Comparison of ENCODE assay signal across 9 cellular contexts in the genomic region with DNA sequence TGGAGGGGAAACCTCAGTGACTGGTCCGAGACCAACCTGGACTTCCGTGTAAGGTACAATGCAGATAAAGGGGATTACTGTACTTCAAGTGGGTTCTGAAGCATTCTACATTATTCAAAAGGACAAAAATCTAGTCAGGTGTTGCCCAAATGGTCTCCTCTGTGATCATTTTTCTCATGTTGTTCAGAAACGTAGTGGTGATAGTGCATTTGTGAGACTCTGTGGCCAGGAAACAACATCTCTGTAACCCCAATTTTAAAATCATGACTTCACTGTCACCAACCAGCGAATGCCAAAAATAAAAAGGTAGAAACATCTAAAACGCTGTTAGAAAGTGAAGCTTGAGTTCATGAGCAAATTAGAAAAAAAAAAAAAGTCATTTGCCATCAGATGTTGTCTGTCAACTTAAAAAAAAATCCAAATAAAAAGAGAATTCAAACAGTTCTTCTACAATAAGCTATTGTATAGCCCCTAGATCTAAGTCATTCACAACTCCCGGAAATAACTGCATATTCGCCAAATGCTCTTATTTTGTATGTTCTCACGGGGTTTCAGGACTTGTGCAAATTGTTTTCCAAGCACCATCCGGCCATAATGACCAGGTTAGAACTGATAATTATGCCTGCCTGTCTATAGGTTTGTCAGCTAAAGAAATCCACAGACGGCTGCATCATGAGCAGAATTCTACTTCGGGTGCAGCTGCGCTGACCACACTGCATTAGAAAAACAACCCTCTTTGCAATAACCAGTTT.
DNase-seq lines count a peak whose midpoint lies in the region; ATAC-seq and TF ChIP-seq lines count a peak whose summit lies in the region.
"Had no signal": no experiment of that assay in that cellular context is flagged by ENCODE, and none has a peak within 500 bp of the region (broad histone marks: within the 10 kb centered on the region; RNA-seq: fewer than 3 reads in every experiment).

No MANE protein-coding gene starts in this region.

- H2AFZ ChIP-seq in SK-N-SH (ENCODE audit: low read depth), result no peak overlapping the region

- H3K9me2 ChIP-seq in SK-N-SH, result no peaks in the 10 kb centered on the region

- no peaks in the 10 kb centered on the region for H3K9me3 ChIP-seq in SK-N-SH

- TF ChIP-seq RAD21 in SK-N-SH (IDR thresholded peaks at IDR 0.05; ENCODE audit: low read length), result no peak

- H4K20me1 ChIP-seq in SK-N-SH (ENCODE audit: insufficient read depth), result no peaks in the 10 kb centered on the region

- H3K9ac ChIP-seq in SK-N-SH, result no peak overlapping the region

- H3K9me3 Mint-ChIP-seq in T-helper 2 cell treated with Interferon-gamma antibody and Interleukin-4, amounts not matched to agents 5 μg/mL and 100 μg/mL, for 36 hours, result no peaks in the 10 kb centered on the region
- no peaks in the 10 kb centered on the region for H3K9me3 Mint-ChIP-seq in progenitor cell of endocrine pancreas (ENCODE audit: low read depth)
- H3K9me3 Mint-ChIP-seq: brain had no signal

- H3K4me1 ChIP-seq in SK-N-SH (ENCODE audit: control insufficient read depth in 1 of 2, insufficient read depth in 2 of 2, low read depth in 1 of 2, low read length in 1 of 2), result peaks cover 0 to 11% of the 10 kb centered on the region in 2 experiments; a peak in 2 of 4 replicates

- H3K27me3 Mint-ChIP-seq in T-helper 2 cell treated with Interferon-gamma antibody and Interleukin-4, amounts not matched to agents 5 μg/mL and 100 μg/mL, for 36 hours (ENCODE audit: low read depth), result no peaks in the 10 kb centered on the region
- H3K27me3 Mint-ChIP-seq in progenitor cell of endocrine pancreas, result peaks cover 2% of the 10 kb centered on the region
- H3K27me3 Mint-ChIP-seq: brain had no signal

- peaks cover 3% of the 10 kb centered on the region; the same call in 1 of the 2 replicates for H3K79me2 ChIP-seq in SK-N-SH (ENCODE audit: insufficient read depth)

- TF ChIP-seq EP300 in SK-N-SH (IDR thresholded peaks at IDR 0.05; ENCODE audit: borderline replicate concordance in 1 of 2, low read depth in 1 of 2, low read length in 1 of 2), result no peak

- CTCF ChIA-PET in SK-N-SH (lab: Yijun Ruan, JAX), result interaction anchor here (0.6 to 1.3 kb wide), 3 partner anchors 21 to 382 kb away, joined by 3 to 4 read pairs (median 3); no protein-coding TSS in a partner anchor

- H3K4me2 ChIP-seq in SK-N-SH, result no peak overlapping the region

- peaks cover 12% of the 10 kb centered on the region for H3K36me3 Mint-ChIP-seq in T-helper 2 cell treated with Interferon-gamma antibody and Interleukin-4, amounts not matched to agents 5 μg/mL and 100 μg/mL, for 36 hours (ENCODE audit: low read depth)
- no peaks in the 10 kb centered on the region for H3K36me3 Mint-ChIP-seq in progenitor cell of endocrine pancreas (ENCODE audit: insufficient read depth)

- ATAC-seq in GM18870 (IDR thresholded peaks at IDR 0.05; ENCODE audit: unreplicated experiment) (peak; percentile 61), HG02870 (IDR thresholded peaks at IDR 0.05; ENCODE audit: unreplicated experiment) (peak; percentile 59), esophagus mucosa (no peak)

- no peaks in the 10 kb centered on the region for H3K27me3 ChIP-seq in SK-N-SH (ENCODE audit: insufficient read depth)

- H3F3A ChIP-seq in SK-N-SH (replicated peaks; ENCODE audit: insufficient read depth), result peaks cover 4% of the 10 kb centered on the region

- no peaks in the 10 kb centered on the region for H3K36me3 ChIP-seq in SK-N-SH (replicated peaks in 1 of 2; ENCODE audit: control insufficient read depth in 1 of 2, insufficient read depth in 2 of 2, low read length in 1 of 2)

- no peak for DNase-seq in T-helper 2 cell treated with Interferon-gamma antibody and Interleukin-4, amounts not matched to agents 5 μg/mL and 100 μg/mL, for 36 hours (ENCODE audit: low spot score)
- no peak for DNase-seq in progenitor cell of endocrine pancreas (ENCODE audit: low spot score, unreplicated experiment)
- DNase-seq in NCI-H1048 (lab: John Stamatoyannopoulos, UW), result no peak
- DNase-seq in SK-N-SH, result no peak
- DNase-seq in stimulated activated CD4-positive, alpha-beta T cell treated with anti-CD3 and anti-CD28 coated beads, Interleukin-4, amount 100 ng/mL, for 1 hour, result no peak

- TF ChIP-seq CTCF in progenitor cell of endocrine pancreas (IDR thresholded peaks at IDR 0.05; ENCODE audit: unreplicated experiment) (no peak), SK-N-SH (IDR thresholded peaks at IDR 0.05) (no peak)

- H3K4me3 ChIP-seq in SK-N-SH (ENCODE audit: low read depth in 2 of 2, low read length in 1 of 2), result no peak overlapping the region

- H3K4me1 Mint-ChIP-seq in T-helper 2 cell treated with Interferon-gamma antibody and Interleukin-4, amounts not matched to agents 5 μg/mL and 100 μg/mL, for 36 hours (ENCODE audit: low read depth), result peaks cover 72% of the 10 kb centered on the region
- H3K4me1 Mint-ChIP-seq in progenitor cell of endocrine pancreas (ENCODE audit: low read depth), result peaks cover 21% of the 10 kb centered on the region

- POLR2A ChIA-PET in SK-N-SH (lab: Yijun Ruan, JAX), result no interaction called here

- H3K27ac Mint-ChIP-seq in T-helper 2 cell treated with Interferon-gamma antibody and Interleukin-4, amounts not matched to agents 5 μg/mL and 100 μg/mL, for 36 hours, result peak overlapping the region; percentile 95
- H3K27ac Mint-ChIP-seq in progenitor cell of endocrine pancreas, result peak overlapping the region; percentile 68

- peak overlapping the region in 1 of 2 experiments; percentile 28; a peak in 1 of 4 replicates for H3K27ac ChIP-seq in SK-N-SH (ENCODE audit: low read depth in 2 of 2, low read length in 1 of 2)

- WGBS in SK-N-SH (ENCODE audit: low lambda C conversion rate), result 96% methylated on average over 12 of the region's 12 CpGs

- H3K4me3 Mint-ChIP-seq in T-helper 2 cell treated with Interferon-gamma antibody and Interleukin-4, amounts not matched to agents 5 μg/mL and 100 μg/mL, for 36 hours, result peak overlapping the region; percentile 80
- no peak overlapping the region for H3K4me3 Mint-ChIP-seq in progenitor cell of endocrine pancreas (ENCODE audit: low read depth)

TF ChIP-seq in SK-N-SH, 30 proteins besides CTCF, POLR2A, EP300 and RAD21 (continues in another document):
- no peak for TF ChIP-seq CHD2 (IDR thresholded peaks at IDR 0.05; ENCODE audit: low read length, partially characterized antibody)
- TF ChIP-seq NRF1 (IDR thresholded peaks at IDR 0.05; ENCODE audit: low read depth, low read length), result no peak
- no peak for TF ChIP-seq TEAD4 (IDR thresholded peaks at IDR 0.05; ENCODE audit: borderline replicate concordance, insufficient read depth)
- no peak for TF ChIP-seq YY1 (IDR thresholded peaks at IDR 0.05; ENCODE audit: low read depth)
- no peak for TF ChIP-seq USF1 (IDR thresholded peaks at IDR 0.05; ENCODE audit: borderline replicate concordance, low read depth)
- TF ChIP-seq IRF3 (IDR thresholded peaks at IDR 0.05; ENCODE audit: low read depth, low read length), result no peak
- TF ChIP-seq, protein P1, sequence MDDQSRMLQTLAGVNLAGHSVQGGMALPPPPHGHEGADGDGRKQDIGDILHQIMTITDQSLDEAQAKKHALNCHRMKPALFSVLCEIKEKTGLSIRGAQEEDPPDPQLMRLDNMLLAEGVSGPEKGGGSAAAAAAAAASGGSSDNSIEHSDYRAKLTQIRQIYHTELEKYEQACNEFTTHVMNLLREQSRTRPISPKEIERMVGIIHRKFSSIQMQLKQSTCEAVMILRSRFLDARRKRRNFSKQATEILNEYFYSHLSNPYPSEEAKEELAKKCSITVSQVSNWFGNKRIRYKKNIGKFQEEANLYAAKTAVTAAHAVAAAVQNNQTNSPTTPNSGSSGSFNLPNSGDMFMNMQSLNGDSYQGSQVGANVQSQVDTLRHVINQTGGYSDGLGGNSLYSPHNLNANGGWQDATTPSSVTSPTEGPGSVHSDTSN (IDR thresholded peaks at IDR 0.05), result no peak
- no peak for TF ChIP-seq MXI1 (IDR thresholded peaks at IDR 0.05; ENCODE audit: low read depth, low read length)
- TF ChIP-seq, protein P2, sequence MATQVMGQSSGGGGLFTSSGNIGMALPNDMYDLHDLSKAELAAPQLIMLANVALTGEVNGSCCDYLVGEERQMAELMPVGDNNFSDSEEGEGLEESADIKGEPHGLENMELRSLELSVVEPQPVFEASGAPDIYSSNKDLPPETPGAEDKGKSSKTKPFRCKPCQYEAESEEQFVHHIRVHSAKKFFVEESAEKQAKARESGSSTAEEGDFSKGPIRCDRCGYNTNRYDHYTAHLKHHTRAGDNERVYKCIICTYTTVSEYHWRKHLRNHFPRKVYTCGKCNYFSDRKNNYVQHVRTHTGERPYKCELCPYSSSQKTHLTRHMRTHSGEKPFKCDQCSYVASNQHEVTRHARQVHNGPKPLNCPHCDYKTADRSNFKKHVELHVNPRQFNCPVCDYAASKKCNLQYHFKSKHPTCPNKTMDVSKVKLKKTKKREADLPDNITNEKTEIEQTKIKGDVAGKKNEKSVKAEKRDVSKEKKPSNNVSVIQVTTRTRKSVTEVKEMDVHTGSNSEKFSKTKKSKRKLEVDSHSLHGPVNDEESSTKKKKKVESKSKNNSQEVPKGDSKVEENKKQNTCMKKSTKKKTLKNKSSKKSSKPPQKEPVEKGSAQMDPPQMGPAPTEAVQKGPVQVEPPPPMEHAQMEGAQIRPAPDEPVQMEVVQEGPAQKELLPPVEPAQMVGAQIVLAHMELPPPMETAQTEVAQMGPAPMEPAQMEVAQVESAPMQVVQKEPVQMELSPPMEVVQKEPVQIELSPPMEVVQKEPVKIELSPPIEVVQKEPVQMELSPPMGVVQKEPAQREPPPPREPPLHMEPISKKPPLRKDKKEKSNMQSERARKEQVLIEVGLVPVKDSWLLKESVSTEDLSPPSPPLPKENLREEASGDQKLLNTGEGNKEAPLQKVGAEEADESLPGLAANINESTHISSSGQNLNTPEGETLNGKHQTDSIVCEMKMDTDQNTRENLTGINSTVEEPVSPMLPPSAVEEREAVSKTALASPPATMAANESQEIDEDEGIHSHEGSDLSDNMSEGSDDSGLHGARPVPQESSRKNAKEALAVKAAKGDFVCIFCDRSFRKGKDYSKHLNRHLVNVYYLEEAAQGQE (IDR thresholded peaks at IDR 0.05; ENCODE audit: low read depth, low read length), result no peak
